ENCODE assay signal across 8 cellular contexts in genomic region chr21:42062543-42063022, GRCh38. TPM values are rescaled to one million over a fixed set of nuclear protein-coding genes. Genes with fewer than 3 reads are reported as not detected.
DNase-seq lines count a peak whose midpoint lies in the region; ATAC-seq, FAIRE-seq and TF ChIP-seq lines count a peak whose summit lies in the region.

No MANE protein-coding gene starts in this region.

- H4K20me1 ChIP-seq in K562 (replicated peaks; ENCODE audit: control insufficient read depth, insufficient read depth, low read length) = peaks cover 16% of the 10 kb centered on the region; the same call in 1 of the 2 replicates

- no peaks in the 10 kb centered on the region for H3K79me2 ChIP-seq in K562 (ENCODE audit: control insufficient read depth, insufficient read depth, low read length)

- H3K4me2 ChIP-seq in K562 (ENCODE audit: insufficient read depth, low read length) = no peak overlapping the region

- TF ChIP-seq EP300 in K562 (IDR thresholded peaks at IDR 0.05; ENCODE audit: low read length) = no peak

- in situ Hi-C loops in K562 (cut with MboI) = no loop called here

- WGBS in K562 (ENCODE audit: insufficient coverage, low coverage, missing lambda C conversion rate) = 2% methylated on average over 19 of the region's 19 CpGs

- H3K4me1 ChIP-seq in K562 (replicated peaks in 1 of 2; ENCODE audit: control insufficient read depth in 2 of 2, insufficient read depth in 2 of 2, low read length in 2 of 2) = peaks cover 0 to 12% of the 10 kb centered on the region in 2 experiments; a peak in 1 of 5 replicates

- POLR2A ChIA-PET in K562 (lab: Yijun Ruan, JAX) = interaction anchor here (0.7 to 0.9 kb wide), 2 partner anchors 11 to 21 kb away, joined by 3 to 4 read pairs; no protein-coding TSS in a partner anchor

- no peak for FAIRE-seq in K562 (lab: Jason Lieb, UNC)
- FAIRE-seq in frontal cortex (lab: Jason Lieb, UNC) = no peak

- no peak overlapping the region for H3K9ac ChIP-seq in K562 (ENCODE audit: insufficient read depth in 1 of 2, low read depth in 2 of 2, low read length in 2 of 2)

- no TSS peak for BruUV-seq in K562 (replicated peaks; lab: Mats Ljungman, UMichigan)

- no peaks in the 10 kb centered on the region for H3K36me3 ChIP-seq in K562 (ENCODE audit: control insufficient read depth, insufficient read depth, low read length)

- H3K9me1 ChIP-seq in K562 (ENCODE audit: control insufficient read depth, insufficient read depth, low read length) = no peaks in the 10 kb centered on the region

- no peak overlapping the region for H2AFZ ChIP-seq in K562 (ENCODE audit: low read depth, low read length)

- H3K27ac ChIP-seq in K562 (ENCODE audit: extremely low read depth, low read depth, low read length) = no peak overlapping the region

- no peaks in the 10 kb centered on the region for H3K9me3 ChIP-seq in K562 (replicated peaks; ENCODE audit: control insufficient read depth, insufficient read depth, low read depth, low read length)

- TF ChIP-seq POLR2A in K562 (conservative IDR thresholded peaks at IDR 0.05) = no peak

- peaks cover 77 to 95% of the 10 kb centered on the region in 2 experiments for H3K27me3 ChIP-seq in K562 (ENCODE audit: control insufficient read depth in 2 of 2, insufficient read depth in 2 of 2, low read length in 2 of 2)

- DNase-seq in T-helper 1 cell (peak; percentile 81 to 95 (median 87)), K562 (ENCODE audit: extremely low read depth in 1 of 4, low spot score in 3 of 4) (no peak), NCI-H1105 (lab: John Stamatoyannopoulos, UW) (no peak), frontal cortex (ENCODE audit: low spot score in 2 of 2) (no peak), kidney tubule cell (ENCODE audit: low spot score) (no peak)
- peak; percentile 61 for DNase-seq in stimulated activated CD4-positive, alpha-beta T cell treated with anti-CD3 and anti-CD28 coated beads, Interleukin-2, amount 100 ng/mL, for 4 hours (ENCODE audit: low read depth)

- intact Hi-C loops in K562 (cut with micrococcal nuclease) = no loop called here

- no peak overlapping the region for H3K4me3 ChIP-seq in K562

- no peak for TF ChIP-seq RAD21 in K562 (CRISPR knock-in tag; conservative IDR thresholded peaks at IDR 0.05 in 1 of 2, IDR thresholded peaks at IDR 0.05 in 1 of 2)

- TF ChIP-seq CTCF in K562 (IDR thresholded peaks at IDR 0.05 in 2 of 3, conservative IDR thresholded peaks at IDR 0.05 in 1 of 3; ENCODE audit: insufficient read depth in 2 of 3, low read depth in 1 of 3, low read length in 3 of 3) = no peak

- ATAC-seq in GM19043 (IDR thresholded peaks at IDR 0.05; ENCODE audit: low read depth, unreplicated experiment) = peak; percentile 42
- ATAC-seq in HG03135 (IDR thresholded peaks at IDR 0.05; ENCODE audit: unreplicated experiment) = peak; percentile 51
- peak; percentile 22; the same call in 1 of the 3 replicates for ATAC-seq in K562

- CTCF ChIA-PET in K562 (lab: Yijun Ruan, JAX; ENCODE audit: low intra/inter-chr PET ratio) = interaction anchor here (0.7 kb wide), 1 partner anchor 8 kb away, joined by 3 read pairs; the partner anchor contains the start of gene UMODL1

TF ChIP-seq in K562, 482 proteins besides CTCF, POLR2A, EP300 and RAD21:
- TF ChIP-seq ZC3H4 (CRISPR knock-in tag; IDR thresholded peaks at IDR 0.05; ENCODE audit: borderline replicate concordance) = no peak
- no peak for TF ChIP-seq KAT8 (IDR thresholded peaks at IDR 0.05; ENCODE audit: low read depth)

RNA-seq across cellular contexts. Expression of gene UMODL1, which starts 8.5 kb away (rescaled TPM):
- not detected in 2 replicates for total RNA-seq in K562 (2011; cell fraction: chromatin; rRNA removed; ENCODE audit: low replicate concordance)
- not detected in 2 replicates for total RNA-seq in K562 (2011; cell fraction: nucleolus; rRNA removed)
- total RNA-seq in K562 (2011; cell fraction: nucleoplasm; rRNA removed) = not detected in 2 replicates
- total RNA-seq in K562 (2014; rRNA removed) (not detected in 2 replicates), K562 (2014; rRNA removed; fragmentation: Illumina TruSeq; extraction: Trizol) (not detected in 2 replicates), K562 (2015; rRNA removed; fragmentation: Illumina TruSeq; extraction: Trizol) (not detected in 2 replicates), K562 (2021) (not detected in 2 replicates), frontal cortex (not detected)
- polyA plus RNA-seq in K562 (2011; rRNA removed) (not detected in 2 replicates), K562 (2014; fragmentation: Illumina TruSeq; extraction: Trizol) (not detected in 2 replicates), K562 (2014; fragmentation: Nextera tagmentation; extraction: Ambion mirVana) (not detected), K562 (2014; rRNA removed) (not detected in 2 replicates)
- polyA plus RNA-seq in K562 (2011; cell fraction: cytosol; rRNA removed) = not detected in 2 replicates
- polyA plus RNA-seq in K562 (2011; cell fraction: nucleus; rRNA removed) = not detected in 2 replicates
- not detected in 2 replicates for polyA plus RNA-seq in K562 (2012)
- not detected in 2 replicates for polyA minus RNA-seq in K562 (2011; rRNA and poly(A)+ RNA removed)
- polyA minus RNA-seq in K562 (2011; cell fraction: cytosol; rRNA and poly(A)+ RNA removed) = not detected in 2 replicates
- polyA minus RNA-seq in K562 (2011; cell fraction: nucleus; rRNA and poly(A)+ RNA removed) = not detected in 2 replicates

RNA-seq across cellular contexts. Expression of gene ZBTB21, which starts 52.4 kb away (rescaled TPM):
- 6.9 and 28.9 TPM in 2 replicates for total RNA-seq in K562 (2011; cell fraction: chromatin; rRNA removed; ENCODE audit: low replicate concordance)
- total RNA-seq in K562 (2011; cell fraction: nucleolus; rRNA removed) = 8.2 and 9.7 TPM in 2 replicates
- total RNA-seq in K562 (2011; cell fraction: nucleoplasm; rRNA removed) = 12.2 and 13.4 TPM in 2 replicates
- total RNA-seq in K562 (2014; rRNA removed) (7.4 and 8.6 TPM in 2 replicates), K562 (2014; rRNA removed; fragmentation: Illumina TruSeq; extraction: Trizol) (10.7 and 10.8 TPM in 2 replicates), K562 (2015; rRNA removed; fragmentation: Illumina TruSeq; extraction: Trizol) (10.4 and 10.7 TPM in 2 replicates), K562 (2021) (15.2 and 16.2 TPM in 2 replicates), frontal cortex (11.8 TPM)
- polyA plus RNA-seq in K562 (2011; rRNA removed) (8.7 and 10.7 TPM in 2 replicates), K562 (2014; fragmentation: Illumina TruSeq; extraction: Trizol) (8.4 and 11.4 TPM in 2 replicates), K562 (2014; fragmentation: Nextera tagmentation; extraction: Ambion mirVana) (1 to 10 TPM; 2.2 to 2.6 TPM), K562 (2014; rRNA removed) (3.8 and 5.6 TPM in 2 replicates)
- polyA plus RNA-seq in K562 (2011; cell fraction: cytosol; rRNA removed) = 4.6 and 5.2 TPM in 2 replicates
- 19.4 and 20.3 TPM in 2 replicates for polyA plus RNA-seq in K562 (2011; cell fraction: nucleus; rRNA removed)
- 5.3 and 6.4 TPM in 2 replicates for polyA plus RNA-seq in K562 (2012)
- 11.7 and 16.7 TPM in 2 replicates for polyA minus RNA-seq in K562 (2011; rRNA and poly(A)+ RNA removed)
- 8.9 and 15.2 TPM in 2 replicates for polyA minus RNA-seq in K562 (2011; cell fraction: cytosol; rRNA and poly(A)+ RNA removed)
- 9.0 and 19.4 TPM in 2 replicates for polyA minus RNA-seq in K562 (2011; cell fraction: nucleus; rRNA and poly(A)+ RNA removed)

Comparison
In these comparisons a context has a peak if more than half of its experiments do, and no peak if none do; other contexts are left out.
1. DNase-seq: peak in T-helper 1 cell (5 of 5) and stimulated activated CD4-positive, alpha-beta T cell treated with anti-CD3 and anti-CD28 coated beads, Interleukin-2, amount 100 ng/mL, for 4 hours (single experiment); none in K562 (0 of 4), NCI-H1105 (single experiment), frontal cortex (0 of 2) and kidney tubule cell (single experiment).
2. Peak in every context shown above with its lines, with median percentiles within 50 percentile points of each other: ATAC-seq.